ENCODE assay signal across 14 cellular contexts in the genomic region with DNA sequence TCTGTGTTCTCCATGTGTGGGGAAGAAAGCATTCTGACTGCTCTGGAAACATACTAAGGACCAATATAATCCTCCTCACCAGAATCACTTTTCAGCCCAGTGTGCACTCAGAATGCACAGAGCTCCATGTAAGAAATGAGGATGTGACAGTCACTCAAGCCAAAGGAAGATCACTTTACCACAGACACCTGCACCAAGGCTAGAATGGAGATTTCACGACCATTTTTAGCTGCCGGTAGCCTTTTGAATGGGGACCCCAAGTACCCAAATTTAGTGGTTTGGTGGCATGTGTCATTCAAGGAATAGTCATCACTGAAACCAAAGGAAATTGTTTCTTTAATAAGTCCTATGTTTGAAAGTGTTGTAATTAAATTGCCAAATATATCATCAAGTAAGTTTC.
A peak's percentile ranks its signal among the peaks of the same experiment; 100 is the strongest.
DNase-seq lines count a peak whose midpoint lies in the region; ATAC-seq and TF ChIP-seq lines count a peak whose summit lies in the region.
"Had no signal": no experiment of that assay in that cellular context is flagged by ENCODE, and none has a peak within 500 bp of the region (broad histone marks: within the 10 kb centered on the region; RNA-seq: fewer than 3 reads in every experiment).

No MANE protein-coding gene starts in this region.

- TF ChIP-seq CTCF in GM12864 (IDR thresholded peaks at IDR 0.05; ENCODE audit: low read depth, low read length, missing control alignments), result no peak

- DNase-seq in GM12864 (ENCODE audit: low read depth) (peak; percentile 45), NCI-H2196 (lab: John Stamatoyannopoulos, UW; ENCODE audit: unreplicated experiment) (no peak)
- no peak for DNase-seq in stimulated activated CD8-positive, alpha-beta memory T cell treated with anti-CD3 and anti-CD28 coated beads, Interleukin-4, amount 100 ng/mL, for 48 hours
- DNase-seq: lower lobe of right lung; NCI-H2081 treated with DMSO at 0.1 percent for 48 hours; nephron progenitor cell; right cardiac atrium; stimulated activated CD4-positive, alpha-beta T cell treated with anti-CD3 and anti-CD28 coated beads, Interleukin-4, amount 100 ng/mL, for 24 hours had no signal

- no peak overlapping the region for H3K4me3 ChIP-seq in GM12864 (ENCODE audit: low read depth, low read length)
- H3K4me3 ChIP-seq: GM23338, lower lobe of right lung had no signal

- ATAC-seq in GM18909 (IDR thresholded peaks at IDR 0.05; ENCODE audit: poor library complexity, unreplicated experiment) (peak; percentile 70), HG02588 (IDR thresholded peaks at IDR 0.05; ENCODE audit: unreplicated experiment) (peak; percentile 83), HG03354 (IDR thresholded peaks at IDR 0.05; ENCODE audit: poor library complexity, severe bottlenecking, unreplicated experiment) (peak; percentile 88), HG03139 (IDR thresholded peaks at IDR 0.05; ENCODE audit: unreplicated experiment) (no peak), esophagus mucosa (no peak)
- ATAC-seq: GM23338, lower lobe of right lung, right cardiac atrium had no signal

Comparison
In these comparisons a context has a peak if more than half of its experiments do, and no peak if none do; other contexts are left out.
1. ATAC-seq: peak in GM18909 (single experiment), HG02588 (single experiment) and HG03354 (single experiment); none in HG03139 (single experiment) and esophagus mucosa (single experiment).